ENCODE assay signal across 20 cellular contexts in genomic region chr19:43940719-43941118, GRCh38. TPM values are rescaled to one million over a fixed set of nuclear protein-coding genes. Genes with fewer than 3 reads are reported as not detected.
DNase-seq lines count a peak whose midpoint lies in the region; ATAC-seq, FAIRE-seq and TF ChIP-seq lines count a peak whose summit lies in the region.
"Had no signal": no experiment of that assay in that cellular context is flagged by ENCODE, and none has a peak within 500 bp of the region (broad histone marks: within the 10 kb centered on the region; RNA-seq: fewer than 3 reads in every experiment).

No MANE protein-coding gene starts in this region.

- POLR2A ChIA-PET in HepG2 (lab: Yijun Ruan, JAX), result no interaction called here
- POLR2A ChIA-PET in K562 (lab: Yijun Ruan, JAX), result no interaction called here

- no peak overlapping the region for H3K4me2 ChIP-seq in HepG2 (ENCODE audit: low read depth, low read length)
- no peak overlapping the region for H3K4me2 ChIP-seq in K562 (ENCODE audit: insufficient read depth, low read length)
- H3K4me2 ChIP-seq: BLaER1 had no signal

- in situ Hi-C loops in HepG2 (cut with HindIII; ENCODE audit: extremely low pct_ligation_motif_present, low pct_unique_long_range_greater_than_20kb) (no loop called here), K562 (cut with MboI) (no loop called here)

- intact Hi-C loops in HepG2 (cut with micrococcal nuclease; ENCODE audit: unreplicated experiment) (no loop called here), right lobe of liver (cut with DNase I) (no loop called here), K562 (cut with micrococcal nuclease) (no loop called here)

- no peaks in the 10 kb centered on the region for H3K9me1 ChIP-seq in K562 (ENCODE audit: control insufficient read depth, insufficient read depth, low read length)

- no peak for DNase-seq in HepG2 (ENCODE audit: low spot score)
- DNase-seq in right lobe of liver, result no peak
- no peak for DNase-seq in K562 (ENCODE audit: extremely low read depth in 1 of 4, low spot score in 3 of 4)
- DNase-seq in cerebellar cortex (ENCODE audit: low spot score), result no peak
- DNase-seq: ACHN; BE2C; C1 segment of cervical spinal cord; Caco-2; Calu3; CD4-positive, alpha-beta memory T cell; CD4-positive, CD25-positive, alpha-beta regulatory T cell; CD8-positive, alpha-beta memory T cell; DMS79 treated with DMSO at 0.1 percent for 48 hours; GF-D8 had no signal

- WGBS in HepG2 (ENCODE audit: low lambda C conversion rate), result 24% methylated on average over 4 of the region's 4 CpGs
- 54% methylated on average over 3 of the region's 4 CpGs for WGBS in right lobe of liver (ENCODE audit: insufficient coverage, low coverage, low lambda C conversion rate, missing lambda C conversion rate)
- WGBS in K562 (ENCODE audit: insufficient coverage, low coverage, missing lambda C conversion rate), result 1% methylated on average over 4 of the region's 4 CpGs

- H3K36me3 ChIP-seq in HepG2 (replicated peaks in 1 of 2; ENCODE audit: control insufficient read depth in 1 of 2, insufficient read depth in 2 of 2, low read length in 2 of 2) (no peaks in the 10 kb centered on the region), right lobe of liver (no peaks in the 10 kb centered on the region), K562 (ENCODE audit: control insufficient read depth, insufficient read depth, low read length) (no peaks in the 10 kb centered on the region)
- H3K36me3 ChIP-seq: BE2C, BLaER1 had no signal

- H4K20me1 ChIP-seq in HepG2 (ENCODE audit: insufficient read depth, low read length), result no peaks in the 10 kb centered on the region
- no peaks in the 10 kb centered on the region for H4K20me1 ChIP-seq in K562 (replicated peaks; ENCODE audit: control insufficient read depth, insufficient read depth, low read length)
- H4K20me1 ChIP-seq: BLaER1 had no signal

- H3K27me3 ChIP-seq in HepG2 (ENCODE audit: control insufficient read depth in 1 of 2, insufficient read depth in 2 of 2, low read length in 2 of 2) (no peaks in the 10 kb centered on the region), right lobe of liver (no peaks in the 10 kb centered on the region), K562 (ENCODE audit: control insufficient read depth in 2 of 2, insufficient read depth in 2 of 2, low read length in 2 of 2) (no peaks in the 10 kb centered on the region)
- H3K27me3 ChIP-seq: BLaER1 had no signal

- BruUV-seq in HepG2 (replicated peaks; lab: Mats Ljungman, UMichigan), result no TSS peak
- BruUV-seq in K562 (replicated peaks; lab: Mats Ljungman, UMichigan), result no TSS peak

- H3K4me1 ChIP-seq in HepG2 (ENCODE audit: insufficient read depth, low read length) (no peaks in the 10 kb centered on the region), right lobe of liver (peaks cover 0 to 2% (median 0%) of the 10 kb centered on the region in 4 donors), K562 (replicated peaks in 1 of 2; ENCODE audit: control insufficient read depth in 2 of 2, insufficient read depth in 2 of 2, low read length in 2 of 2) (no peaks in the 10 kb centered on the region)
- H3K4me1 ChIP-seq: BE2C had no signal

- CTCF ChIA-PET in HepG2 (lab: Yijun Ruan, JAX; ENCODE audit: low intra/inter-chr PET ratio, low total read pairs) (no interaction called here), K562 (lab: Yijun Ruan, JAX; ENCODE audit: low intra/inter-chr PET ratio) (no interaction called here)

- TF ChIP-seq EP300 in HepG2 (IDR thresholded peaks at IDR 0.05; ENCODE audit: low read depth in 2 of 2, low read length in 2 of 2), result no peak
- no peak for TF ChIP-seq EP300 in HepG2 (CRISPR knock-in tag; IDR thresholded peaks at IDR 0.05; ENCODE audit: borderline replicate concordance)
- no peak for TF ChIP-seq EP300 in K562 (IDR thresholded peaks at IDR 0.05; ENCODE audit: low read length)

- H3K9me3 ChIP-seq in HepG2 (ENCODE audit: low read length), result 0 out of 2 replicates have a peak, but pooled peaks cover 6% of the 10 kb centered on the region
- H3K9me3 ChIP-seq in right lobe of liver, result no peaks in the 10 kb centered on the region
- H3K9me3 ChIP-seq in K562 (replicated peaks; ENCODE audit: control insufficient read depth, insufficient read depth, low read depth, low read length), result peaks cover 4% of the 10 kb centered on the region; the same call in 1 of the 2 replicates
- H3K9me3 ChIP-seq: BE2C had no signal

- no peak overlapping the region for H3K4me3 ChIP-seq in HepG2 (replicated peaks in 1 of 3; ENCODE audit: insufficient read depth in 1 of 3, low read depth in 2 of 3, low read length in 3 of 3)
- H3K4me3 ChIP-seq in right lobe of liver, result no peak overlapping the region
- H3K4me3 ChIP-seq in K562, result no peak overlapping the region
- H3K4me3 ChIP-seq: BLaER1 had no signal

- H3K27ac ChIP-seq in HepG2 (ENCODE audit: extremely low read length, insufficient read depth, low read length) (no peak overlapping the region), right lobe of liver (no peak overlapping the region), K562 (ENCODE audit: extremely low read depth, low read depth, low read length) (no peak overlapping the region)
- H3K27ac ChIP-seq: 22Rv1, BLaER1 had no signal

- no peak for TF ChIP-seq RAD21 in HepG2 (CRISPR knock-in tag; IDR thresholded peaks at IDR 0.05)
- TF ChIP-seq RAD21 in K562 (CRISPR knock-in tag; conservative IDR thresholded peaks at IDR 0.05 in 1 of 2, IDR thresholded peaks at IDR 0.05 in 1 of 2), result no peak

- TF ChIP-seq POLR2A in HepG2 (IDR thresholded peaks at IDR 0.05; ENCODE audit: insufficient read depth in 1 of 2, low read depth in 2 of 2, low read length in 2 of 2), result no peak
- TF ChIP-seq POLR2A in right lobe of liver (IDR thresholded peaks at IDR 0.05), result no peak
- TF ChIP-seq POLR2A in K562 (conservative IDR thresholded peaks at IDR 0.05), result no peak

- no peak overlapping the region for H2AFZ ChIP-seq in HepG2 (ENCODE audit: low read length)
- no peak overlapping the region for H2AFZ ChIP-seq in K562 (ENCODE audit: low read depth, low read length)

- H3K9ac ChIP-seq in HepG2 (ENCODE audit: insufficient read depth, low read depth, low read length) (no peak overlapping the region), K562 (ENCODE audit: insufficient read depth in 1 of 2, low read depth in 2 of 2, low read length in 2 of 2) (no peak overlapping the region)
- H3K9ac ChIP-seq: BLaER1 had no signal

- FAIRE-seq in HepG2 (lab: Jason Lieb, UNC) (no peak), K562 (lab: Jason Lieb, UNC) (no peak)
- FAIRE-seq: D721Med, GM12891, GM19239 had no signal

- H3K79me2 ChIP-seq in HepG2 (ENCODE audit: insufficient read depth, low read length) (no peaks in the 10 kb centered on the region), K562 (ENCODE audit: control insufficient read depth, insufficient read depth, low read length) (no peaks in the 10 kb centered on the region)

- ATAC-seq in HepG2, result no peak
- ATAC-seq in right lobe of liver, result no peak
- ATAC-seq in K562, result no peak

- TF ChIP-seq CTCF in HepG2 (CRISPR knock-in tag; IDR thresholded peaks at IDR 0.05) (no peak), right lobe of liver (IDR thresholded peaks at IDR 0.05) (no peak), K562 (IDR thresholded peaks at IDR 0.05 in 2 of 3, conservative IDR thresholded peaks at IDR 0.05 in 1 of 3; ENCODE audit: insufficient read depth in 2 of 3, low read depth in 1 of 3, low read length in 3 of 3) (no peak)

RNA-seq across cellular contexts. Expression of gene ZNF45, which starts 5.6 kb away (rescaled TPM):
- total RNA-seq in HepG2 (2016; rRNA removed; fragmentation: Illumina TruSeq; extraction: Trizol) (11.3 and 13.0 TPM in 2 replicates), right lobe of liver (1 to 10 TPM; 2.9 to 5.4 (median 4.7) TPM), K562 (2014; rRNA removed) (5.8 and 6.7 TPM in 2 replicates), K562 (2014; rRNA removed; fragmentation: Illumina TruSeq; extraction: Trizol) (10.1 and 12.8 TPM in 2 replicates), K562 (2015; rRNA removed; fragmentation: Illumina TruSeq; extraction: Trizol) (10.4 TPM in 2 replicates), K562 (2021) (8.5 and 8.8 TPM in 2 replicates)
- total RNA-seq in HepG2 (2016; cell fraction: cytosol; rRNA removed; fragmentation: Illumina TruSeq; extraction: Trizol; ENCODE audit: low read depth), result 1.8 and 1.9 TPM in 2 replicates
- 11.6 and 15.8 TPM in 2 replicates for total RNA-seq in HepG2 (2016; cell fraction: insoluble cytoplasmic fraction; rRNA removed; fragmentation: Illumina TruSeq; extraction: Trizol)
- 5.1 and 6.6 TPM in 2 replicates for total RNA-seq in HepG2 (2016; cell fraction: membrane; rRNA removed; fragmentation: Illumina TruSeq; extraction: Trizol)
- 11.7 and 14.4 TPM in 2 replicates for total RNA-seq in HepG2 (2016; cell fraction: nucleus; rRNA removed; fragmentation: Illumina TruSeq; extraction: Trizol)
- polyA plus RNA-seq in HepG2 (2011; rRNA removed) (2.4 and 2.8 TPM in 2 replicates), K562 (2011; rRNA removed) (7.2 and 9.4 TPM in 2 replicates), K562 (2014; fragmentation: Illumina TruSeq; extraction: Trizol) (10.4 and 10.6 TPM in 2 replicates), K562 (2014; fragmentation: Nextera tagmentation; extraction: Ambion mirVana) (1 to 10 TPM; 2.6 to 5.1 TPM), K562 (2014; rRNA removed) (6.8 and 9.8 TPM in 2 replicates)
- polyA plus RNA-seq in HepG2 (2011; cell fraction: cytosol; rRNA removed), result 1.7 and 2.0 TPM in 2 replicates
- polyA plus RNA-seq in HepG2 (2011; cell fraction: nucleus; rRNA removed), result 3.3 and 4.8 TPM in 2 replicates
- 3.0 and 3.8 TPM in 2 replicates for polyA plus RNA-seq in HepG2 (2012)
- polyA plus RNA-seq in HepG2 (2016; cell fraction: cytosol; fragmentation: Illumina TruSeq; extraction: Trizol; ENCODE audit: low read depth), result 0.66 and 0.70 TPM in 2 replicates
- polyA plus RNA-seq in HepG2 (2016; cell fraction: insoluble cytoplasmic fraction; fragmentation: Illumina TruSeq; extraction: Trizol; ENCODE audit: low read depth), result 8.4 and 8.8 TPM in 2 replicates
- polyA plus RNA-seq in HepG2 (2016; cell fraction: membrane; fragmentation: Illumina TruSeq; extraction: Trizol; ENCODE audit: low read depth), result 2.1 and 3.1 TPM in 2 replicates
- polyA plus RNA-seq in HepG2 (2016; cell fraction: nucleus; fragmentation: Illumina TruSeq; extraction: Trizol; ENCODE audit: insufficient read depth, low read depth), result 12.8 and 15.1 TPM in 2 replicates
- polyA minus RNA-seq in HepG2 (2011; rRNA and poly(A)+ RNA removed; ENCODE audit: low replicate concordance), result 3.1 and 11.3 TPM in 2 replicates
- 1.3 and 3.2 TPM in 2 replicates for polyA minus RNA-seq in HepG2 (2011; cell fraction: cytosol; rRNA and poly(A)+ RNA removed)
- 10.9 and 14.5 TPM in 2 replicates for polyA minus RNA-seq in HepG2 (2011; cell fraction: nucleus; rRNA and poly(A)+ RNA removed)
- total RNA-seq in K562 (2011; cell fraction: chromatin; rRNA removed; ENCODE audit: low replicate concordance), result 16.8 and 19.0 TPM in 2 replicates
- 12.2 and 12.5 TPM in 2 replicates for total RNA-seq in K562 (2011; cell fraction: nucleolus; rRNA removed)
- total RNA-seq in K562 (2011; cell fraction: nucleoplasm; rRNA removed), result 13.6 and 14.6 TPM in 2 replicates
- polyA plus RNA-seq in K562 (2011; cell fraction: cytosol; rRNA removed), result 3.7 TPM in 2 replicates
- 6.4 and 8.7 TPM in 2 replicates for polyA plus RNA-seq in K562 (2011; cell fraction: nucleus; rRNA removed)
- polyA plus RNA-seq in K562 (2012), result 5.2 and 5.7 TPM in 2 replicates
- 17.5 and 17.9 TPM in 2 replicates for polyA minus RNA-seq in K562 (2011; rRNA and poly(A)+ RNA removed)
- polyA minus RNA-seq in K562 (2011; cell fraction: cytosol; rRNA and poly(A)+ RNA removed), result 3.2 and 4.7 TPM in 2 replicates
- polyA minus RNA-seq in K562 (2011; cell fraction: nucleus; rRNA and poly(A)+ RNA removed), result 7.8 and 12.3 TPM in 2 replicates

RNA-seq across cellular contexts. Expression of gene ZNF221, which starts 10.3 kb away (rescaled TPM):
- total RNA-seq in HepG2 (2016; rRNA removed; fragmentation: Illumina TruSeq; extraction: Trizol) (3.4 and 4.5 TPM in 2 replicates), right lobe of liver (1 to 10 TPM in 5 of 6 experiments, under 1 TPM in 1; 0.50 to 2.9 (median 1.6) TPM), K562 (2014; rRNA removed) (0.32 and 1.2 TPM in 2 replicates), K562 (2014; rRNA removed; fragmentation: Illumina TruSeq; extraction: Trizol) (1.2 and 1.4 TPM in 2 replicates), K562 (2015; rRNA removed; fragmentation: Illumina TruSeq; extraction: Trizol) (0.80 and 0.98 TPM in 2 replicates), K562 (2021) (0.78 and 1.1 TPM in 2 replicates)
- 0.51 and 0.71 TPM in 2 replicates for total RNA-seq in HepG2 (2016; cell fraction: cytosol; rRNA removed; fragmentation: Illumina TruSeq; extraction: Trizol; ENCODE audit: low read depth)
- total RNA-seq in HepG2 (2016; cell fraction: insoluble cytoplasmic fraction; rRNA removed; fragmentation: Illumina TruSeq; extraction: Trizol), result 3.4 and 3.9 TPM in 2 replicates
- total RNA-seq in HepG2 (2016; cell fraction: membrane; rRNA removed; fragmentation: Illumina TruSeq; extraction: Trizol), result 1.6 and 1.7 TPM in 2 replicates
- total RNA-seq in HepG2 (2016; cell fraction: nucleus; rRNA removed; fragmentation: Illumina TruSeq; extraction: Trizol), result 6.2 TPM in 2 replicates
- polyA plus RNA-seq in HepG2 (2011; rRNA removed) (0.40 and 0.48 TPM in 2 replicates), K562 (2011; rRNA removed) (0.09 and 0.35 TPM in 2 replicates), K562 (2014; fragmentation: Illumina TruSeq; extraction: Trizol) (0.40 and 0.43 TPM in 2 replicates), K562 (2014; fragmentation: Nextera tagmentation; extraction: Ambion mirVana) (under 1 TPM; 0.45 to 0.52 TPM), K562 (2014; rRNA removed) (0.34 and 0.42 TPM in 2 replicates)
- polyA plus RNA-seq in HepG2 (2011; cell fraction: cytosol; rRNA removed), result 0.17 and 0.35 TPM in 2 replicates
- 1.0 and 2.0 TPM in 2 replicates for polyA plus RNA-seq in HepG2 (2011; cell fraction: nucleus; rRNA removed)
- polyA plus RNA-seq in HepG2 (2012), result 0.73 and 1.4 TPM in 2 replicates
- 0.12 TPM in 1 of 2 replicates, not detected in the other for polyA plus RNA-seq in HepG2 (2016; cell fraction: cytosol; fragmentation: Illumina TruSeq; extraction: Trizol; ENCODE audit: low read depth)
- polyA plus RNA-seq in HepG2 (2016; cell fraction: insoluble cytoplasmic fraction; fragmentation: Illumina TruSeq; extraction: Trizol; ENCODE audit: low read depth), result 0.53 and 0.87 TPM in 2 replicates
- not detected in 2 replicates for polyA plus RNA-seq in HepG2 (2016; cell fraction: membrane; fragmentation: Illumina TruSeq; extraction: Trizol; ENCODE audit: low read depth)
- 3.3 and 3.4 TPM in 2 replicates for polyA plus RNA-seq in HepG2 (2016; cell fraction: nucleus; fragmentation: Illumina TruSeq; extraction: Trizol; ENCODE audit: insufficient read depth, low read depth)
- polyA minus RNA-seq in HepG2 (2011; rRNA and poly(A)+ RNA removed; ENCODE audit: low replicate concordance), result 0.40 and 1.2 TPM in 2 replicates
- 1.6 and 1.9 TPM in 2 replicates for polyA minus RNA-seq in HepG2 (2011; cell fraction: cytosol; rRNA and poly(A)+ RNA removed)
- polyA minus RNA-seq in HepG2 (2011; cell fraction: nucleus; rRNA and poly(A)+ RNA removed), result 8.4 and 13.6 TPM in 2 replicates
- 1.5 and 3.6 TPM in 2 replicates for total RNA-seq in K562 (2011; cell fraction: chromatin; rRNA removed; ENCODE audit: low replicate concordance)
- 1.2 and 1.3 TPM in 2 replicates for total RNA-seq in K562 (2011; cell fraction: nucleolus; rRNA removed)
- 1.5 and 2.2 TPM in 2 replicates for total RNA-seq in K562 (2011; cell fraction: nucleoplasm; rRNA removed)
- polyA plus RNA-seq in K562 (2011; cell fraction: cytosol; rRNA removed), result 0.21 TPM in 1 of 2 replicates, not detected in the other
- 0.22 and 0.53 TPM in 2 replicates for polyA plus RNA-seq in K562 (2011; cell fraction: nucleus; rRNA removed)
- polyA plus RNA-seq in K562 (2012), result 0.22 and 0.54 TPM in 2 replicates
- 1.1 and 1.2 TPM in 2 replicates for polyA minus RNA-seq in K562 (2011; rRNA and poly(A)+ RNA removed)
- polyA minus RNA-seq in K562 (2011; cell fraction: cytosol; rRNA and poly(A)+ RNA removed), result not detected in 2 replicates
- 0.67 and 0.89 TPM in 2 replicates for polyA minus RNA-seq in K562 (2011; cell fraction: nucleus; rRNA and poly(A)+ RNA removed)

RNA-seq across cellular contexts. Expression of gene ZNF155, which starts 43.3 kb away (rescaled TPM):
- total RNA-seq in HepG2 (2016; rRNA removed; fragmentation: Illumina TruSeq; extraction: Trizol) (2.8 and 3.6 TPM in 2 replicates), right lobe of liver (1 to 10 TPM; 1.9 to 5.8 (median 3.1) TPM), K562 (2014; rRNA removed) (0.09 and 0.29 TPM in 2 replicates), K562 (2014; rRNA removed; fragmentation: Illumina TruSeq; extraction: Trizol) (0.67 and 0.76 TPM in 2 replicates), K562 (2015; rRNA removed; fragmentation: Illumina TruSeq; extraction: Trizol) (0.26 and 0.29 TPM in 2 replicates), K562 (2021) (0.47 and 0.62 TPM in 2 replicates)
- 0.71 and 0.88 TPM in 2 replicates for total RNA-seq in HepG2 (2016; cell fraction: cytosol; rRNA removed; fragmentation: Illumina TruSeq; extraction: Trizol; ENCODE audit: low read depth)
- total RNA-seq in HepG2 (2016; cell fraction: insoluble cytoplasmic fraction; rRNA removed; fragmentation: Illumina TruSeq; extraction: Trizol), result 2.6 and 3.2 TPM in 2 replicates
- 1.9 and 2.9 TPM in 2 replicates for total RNA-seq in HepG2 (2016; cell fraction: membrane; rRNA removed; fragmentation: Illumina TruSeq; extraction: Trizol)
- 4.7 and 4.9 TPM in 2 replicates for total RNA-seq in HepG2 (2016; cell fraction: nucleus; rRNA removed; fragmentation: Illumina TruSeq; extraction: Trizol)
- polyA plus RNA-seq in HepG2 (2011; rRNA removed) (2.3 and 2.5 TPM in 2 replicates), K562 (2011; rRNA removed) (0.09 and 0.20 TPM in 2 replicates), K562 (2014; fragmentation: Illumina TruSeq; extraction: Trizol) (0.22 and 0.28 TPM in 2 replicates), K562 (2014; fragmentation: Nextera tagmentation; extraction: Ambion mirVana) (under 1 TPM; 0.37 to 0.53 TPM), K562 (2014; rRNA removed) (0.26 and 0.40 TPM in 2 replicates)
- polyA plus RNA-seq in HepG2 (2011; cell fraction: cytosol; rRNA removed), result 0.66 and 0.96 TPM in 2 replicates
- 2.4 and 3.5 TPM in 2 replicates for polyA plus RNA-seq in HepG2 (2011; cell fraction: nucleus; rRNA removed)
- polyA plus RNA-seq in HepG2 (2012), result 2.1 and 2.7 TPM in 2 replicates
- polyA plus RNA-seq in HepG2 (2016; cell fraction: cytosol; fragmentation: Illumina TruSeq; extraction: Trizol; ENCODE audit: low read depth), result 0.25 and 0.43 TPM in 2 replicates
- 2.1 and 3.0 TPM in 2 replicates for polyA plus RNA-seq in HepG2 (2016; cell fraction: insoluble cytoplasmic fraction; fragmentation: Illumina TruSeq; extraction: Trizol; ENCODE audit: low read depth)
- 0.54 and 0.83 TPM in 2 replicates for polyA plus RNA-seq in HepG2 (2016; cell fraction: membrane; fragmentation: Illumina TruSeq; extraction: Trizol; ENCODE audit: low read depth)
- polyA plus RNA-seq in HepG2 (2016; cell fraction: nucleus; fragmentation: Illumina TruSeq; extraction: Trizol; ENCODE audit: insufficient read depth, low read depth), result 6.7 and 6.8 TPM in 2 replicates
- 1.2 and 2.0 TPM in 2 replicates for polyA minus RNA-seq in HepG2 (2011; rRNA and poly(A)+ RNA removed; ENCODE audit: low replicate concordance)
- 0.88 and 1.8 TPM in 2 replicates for polyA minus RNA-seq in HepG2 (2011; cell fraction: cytosol; rRNA and poly(A)+ RNA removed)
- 5.2 and 9.3 TPM in 2 replicates for polyA minus RNA-seq in HepG2 (2011; cell fraction: nucleus; rRNA and poly(A)+ RNA removed)
- total RNA-seq in K562 (2011; cell fraction: chromatin; rRNA removed; ENCODE audit: low replicate concordance), result 0.72 and 1.5 TPM in 2 replicates
- 0.17 and 0.39 TPM in 2 replicates for total RNA-seq in K562 (2011; cell fraction: nucleolus; rRNA removed)
- 1.7 and 2.1 TPM in 2 replicates for total RNA-seq in K562 (2011; cell fraction: nucleoplasm; rRNA removed)
- polyA plus RNA-seq in K562 (2011; cell fraction: cytosol; rRNA removed), result 0.01 TPM in 2 replicates
- 0.18 TPM in 2 replicates for polyA plus RNA-seq in K562 (2011; cell fraction: nucleus; rRNA removed)
- 0.23 and 0.64 TPM in 2 replicates for polyA plus RNA-seq in K562 (2012)
- polyA minus RNA-seq in K562 (2011; rRNA and poly(A)+ RNA removed), result 0.24 and 0.28 TPM in 2 replicates
- not detected in 2 replicates for polyA minus RNA-seq in K562 (2011; cell fraction: cytosol; rRNA and poly(A)+ RNA removed)
- 0.13 and 1.2 TPM in 2 replicates for polyA minus RNA-seq in K562 (2011; cell fraction: nucleus; rRNA and poly(A)+ RNA removed)

RNA-seq across cellular contexts. Expression of gene ZNF404, which starts 57.0 kb away (rescaled TPM):
- total RNA-seq in HepG2 (2016; rRNA removed; fragmentation: Illumina TruSeq; extraction: Trizol), result 1.2 and 2.6 TPM in 2 replicates
- 0.40 and 0.44 TPM in 2 replicates for total RNA-seq in HepG2 (2016; cell fraction: cytosol; rRNA removed; fragmentation: Illumina TruSeq; extraction: Trizol; ENCODE audit: low read depth)
- 1.5 and 1.8 TPM in 2 replicates for total RNA-seq in HepG2 (2016; cell fraction: insoluble cytoplasmic fraction; rRNA removed; fragmentation: Illumina TruSeq; extraction: Trizol)
- 0.52 and 1.1 TPM in 2 replicates for total RNA-seq in HepG2 (2016; cell fraction: membrane; rRNA removed; fragmentation: Illumina TruSeq; extraction: Trizol)
- 1.6 and 1.7 TPM in 2 replicates for total RNA-seq in HepG2 (2016; cell fraction: nucleus; rRNA removed; fragmentation: Illumina TruSeq; extraction: Trizol)
- 0.61 and 1.0 TPM in 2 replicates for polyA plus RNA-seq in HepG2 (2011; rRNA removed)
- polyA plus RNA-seq in HepG2 (2011; cell fraction: cytosol; rRNA removed), result 0.20 and 0.38 TPM in 2 replicates
- 0.87 and 2.3 TPM in 2 replicates for polyA plus RNA-seq in HepG2 (2011; cell fraction: nucleus; rRNA removed)
- polyA plus RNA-seq in HepG2 (2012), result 1.7 and 1.8 TPM in 2 replicates
- 0.07 and 0.34 TPM in 2 replicates for polyA plus RNA-seq in HepG2 (2016; cell fraction: cytosol; fragmentation: Illumina TruSeq; extraction: Trizol; ENCODE audit: low read depth)
- polyA plus RNA-seq in HepG2 (2016; cell fraction: insoluble cytoplasmic fraction; fragmentation: Illumina TruSeq; extraction: Trizol; ENCODE audit: low read depth), result 1.3 and 1.6 TPM in 2 replicates
- polyA plus RNA-seq in HepG2 (2016; cell fraction: membrane; fragmentation: Illumina TruSeq; extraction: Trizol; ENCODE audit: low read depth), result 0.23 and 0.26 TPM in 2 replicates
- 1.7 and 3.0 TPM in 2 replicates for polyA plus RNA-seq in HepG2 (2016; cell fraction: nucleus; fragmentation: Illumina TruSeq; extraction: Trizol; ENCODE audit: insufficient read depth, low read depth)
- not detected in 2 replicates for polyA minus RNA-seq in HepG2 (2011; rRNA and poly(A)+ RNA removed; ENCODE audit: low replicate concordance)
- polyA minus RNA-seq in HepG2 (2011; cell fraction: cytosol; rRNA and poly(A)+ RNA removed), result 0.44 and 0.49 TPM in 2 replicates
- 0.77 and 0.99 TPM in 2 replicates for polyA minus RNA-seq in HepG2 (2011; cell fraction: nucleus; rRNA and poly(A)+ RNA removed)
- 1 to 10 TPM in 1 of 6 experiments, under 1 TPM in 4, not detected in 1; 0.26 to 1.4 (median 0.66) TPM for total RNA-seq in right lobe of liver
- total RNA-seq in K562 (2011; cell fraction: chromatin; rRNA removed; ENCODE audit: low replicate concordance), result 0.21 and 1.9 TPM in 2 replicates
- total RNA-seq in K562 (2011; cell fraction: nucleolus; rRNA removed), result 0.26 TPM in 1 of 2 replicates, not detected in the other
- not detected in 2 replicates for total RNA-seq in K562 (2011; cell fraction: nucleoplasm; rRNA removed)
- total RNA-seq in K562 (2014; rRNA removed), result 0.20 and 0.41 TPM in 2 replicates
- 0.40 and 0.54 TPM in 2 replicates for total RNA-seq in K562 (2014; rRNA removed; fragmentation: Illumina TruSeq; extraction: Trizol)
- 0.19 and 0.25 TPM in 2 replicates for total RNA-seq in K562 (2015; rRNA removed; fragmentation: Illumina TruSeq; extraction: Trizol)
- 0.22 and 0.36 TPM in 2 replicates for total RNA-seq in K562 (2021)
- polyA plus RNA-seq in K562 (2011; rRNA removed), result 0.45 and 0.67 TPM in 2 replicates
- 0.10 TPM in 1 of 2 replicates, not detected in the other for polyA plus RNA-seq in K562 (2011; cell fraction: cytosol; rRNA removed)
- 0.38 and 0.90 TPM in 2 replicates for polyA plus RNA-seq in K562 (2011; cell fraction: nucleus; rRNA removed)
- 0.48 and 1.6 TPM in 2 replicates for polyA plus RNA-seq in K562 (2012)
- 0.15 and 0.61 TPM in 2 replicates for polyA plus RNA-seq in K562 (2014; fragmentation: Illumina TruSeq; extraction: Trizol)
- under 1 TPM; 0.15 to 0.55 TPM for polyA plus RNA-seq in K562 (2014; fragmentation: Nextera tagmentation; extraction: Ambion mirVana)
- polyA plus RNA-seq in K562 (2014; rRNA removed), result 0.23 and 0.44 TPM in 2 replicates
- polyA minus RNA-seq in K562 (2011; rRNA and poly(A)+ RNA removed), result 0.09 and 0.11 TPM in 2 replicates
- not detected in 2 replicates for polyA minus RNA-seq in K562 (2011; cell fraction: cytosol; rRNA and poly(A)+ RNA removed)
- 0.11 and 0.67 TPM in 2 replicates for polyA minus RNA-seq in K562 (2011; cell fraction: nucleus; rRNA and poly(A)+ RNA removed)
- polyA plus RNA-seq: CD14-positive monocyte had no signal

Comparison
In these comparisons a context has a peak if more than half of its experiments do, and no peak if none do; other contexts are left out.
1. Of the 241 proteins assayed by ChIP-seq in both HepG2 and K562: peak only in HepG2: MAFF and MAFK; only in K562: none; in both: none; in neither: 239.